Comparison of ENCODE assay signal across 13 cellular contexts in genomic region chr22:40239345-40239683, GRCh38.
DNase-seq lines count a peak whose midpoint lies in the region; ATAC-seq, FAIRE-seq and TF ChIP-seq lines count a peak whose summit lies in the region.
"Had no signal": no experiment of that assay in that cellular context is flagged by ENCODE, and none has a peak within 500 bp of the region (broad histone marks: within the 10 kb centered on the region; RNA-seq: fewer than 3 reads in every experiment).

No MANE protein-coding gene starts in this region.

- peak overlapping the region; percentile 85 for H3K27ac Mint-ChIP-seq in activated naive CD4-positive, alpha-beta T cell treated with anti-CD3 and anti-CD28 coated beads, Interleukin-2, amount 50 U/mL, for 24 hours
- H3K27ac Mint-ChIP-seq in activated CD4-positive, alpha-beta memory T cell treated with anti-CD3 and anti-CD28 coated beads, Interleukin-2, amount 10 ng/mL, durations not matched to agents 7 days and 5 days: peak overlapping the region; percentile 29
- H3K27ac Mint-ChIP-seq in memory B cell: peak overlapping the region; percentile 77

- TF ChIP-seq CTCF in suprapubic skin (IDR thresholded peaks at IDR 0.05): no peak

- CTCF ChIA-PET in activated CD4-positive, alpha-beta memory T cell treated with anti-CD3 and anti-CD28 coated beads, Interleukin-2, amount 10 ng/mL, durations not matched to agents 7 days and 5 days (lab: Charles Lee): interaction anchor here (0.6 to 1.1 kb wide), 2 partner anchors 62 to 204 kb away, joined by 3 read pairs; partner anchors contain the start of gene TNRC6B

- H3K9me3 Mint-ChIP-seq in activated naive CD4-positive, alpha-beta T cell treated with anti-CD3 and anti-CD28 coated beads, Interleukin-2, amount 50 U/mL, for 24 hours: no peaks in the 10 kb centered on the region
- H3K9me3 Mint-ChIP-seq in activated CD4-positive, alpha-beta memory T cell treated with anti-CD3 and anti-CD28 coated beads, Interleukin-2, amount 10 ng/mL, durations not matched to agents 7 days and 5 days: no peaks in the 10 kb centered on the region
- H3K9me3 Mint-ChIP-seq in memory B cell: no peaks in the 10 kb centered on the region

- no peaks in the 10 kb centered on the region for H3K36me3 ChIP-seq in suprapubic skin
- H3K36me3 ChIP-seq: Peyer's patch had no signal

- ATAC-seq in memory B cell (ENCODE audit: low read depth) (no peak), GM21723 (IDR thresholded peaks at IDR 0.05; ENCODE audit: unreplicated experiment) (no peak)

- no peak for DNase-seq in activated naive CD4-positive, alpha-beta T cell treated with Interleukin-2 at 50 U/mL for 16 hours
- no peak for DNase-seq in activated CD4-positive, alpha-beta memory T cell treated with anti-CD3 and anti-CD28 coated beads, Interleukin-2, amount 10 ng/mL, durations not matched to agents 7 days and 5 days
- DNase-seq in memory B cell (ENCODE audit: low spot score in 2 of 2): no peak
- DNase-seq in suprapubic skin (ENCODE audit: low spot score in 2 of 2): no peak
- no peak for DNase-seq in H54 (ENCODE audit: insufficient read length, low spot score)
- DNase-seq in stimulated activated CD4-positive, alpha-beta T cell treated with anti-CD3 and anti-CD28 coated beads, Interleukin-15, amount 100 ng/mL, for 24 hours: no peak
- DNase-seq: DMS79 treated with DMSO at 0.1 percent for 48 hours; effector memory CD4-positive, alpha-beta T cell; glutamatergic neuron; Peyer's patch had no signal

- peaks cover 96% of the 10 kb centered on the region for H3K4me1 Mint-ChIP-seq in activated naive CD4-positive, alpha-beta T cell treated with anti-CD3 and anti-CD28 coated beads, Interleukin-2, amount 50 U/mL, for 24 hours
- H3K4me1 Mint-ChIP-seq in activated CD4-positive, alpha-beta memory T cell treated with anti-CD3 and anti-CD28 coated beads, Interleukin-2, amount 10 ng/mL, durations not matched to agents 7 days and 5 days: peaks cover 71% of the 10 kb centered on the region
- peaks cover 62% of the 10 kb centered on the region for H3K4me1 Mint-ChIP-seq in memory B cell

- no peak for TF ChIP-seq POLR2A in suprapubic skin (IDR thresholded peaks at IDR 0.05)
- TF ChIP-seq POLR2A in H54 (IDR thresholded peaks at IDR 0.05; ENCODE audit: low read depth, low read length): no peak

- no peaks in the 10 kb centered on the region for H3K27me3 ChIP-seq in suprapubic skin
- H3K27me3 ChIP-seq: Peyer's patch had no signal

- FAIRE-seq in H54 (lab: Jason Lieb, UNC): no peak
- FAIRE-seq: urothelium cell line had no signal

- H3K36me3 Mint-ChIP-seq in activated naive CD4-positive, alpha-beta T cell treated with anti-CD3 and anti-CD28 coated beads, Interleukin-2, amount 50 U/mL, for 24 hours: no peaks in the 10 kb centered on the region
- peaks cover 21% of the 10 kb centered on the region for H3K36me3 Mint-ChIP-seq in activated CD4-positive, alpha-beta memory T cell treated with anti-CD3 and anti-CD28 coated beads, Interleukin-2, amount 10 ng/mL, durations not matched to agents 7 days and 5 days (ENCODE audit: low read depth)
- H3K36me3 Mint-ChIP-seq in memory B cell: no peaks in the 10 kb centered on the region

- peak overlapping the region; percentile 37 for H3K4me3 Mint-ChIP-seq in activated naive CD4-positive, alpha-beta T cell treated with anti-CD3 and anti-CD28 coated beads, Interleukin-2, amount 50 U/mL, for 24 hours
- no peak overlapping the region for H3K4me3 Mint-ChIP-seq in activated CD4-positive, alpha-beta memory T cell treated with anti-CD3 and anti-CD28 coated beads, Interleukin-2, amount 10 ng/mL, durations not matched to agents 7 days and 5 days
- H3K4me3 Mint-ChIP-seq in memory B cell: no peak overlapping the region

- H3K27ac ChIP-seq in suprapubic skin: peak overlapping the region; percentile 39

- H3K27me3 Mint-ChIP-seq in activated naive CD4-positive, alpha-beta T cell treated with anti-CD3 and anti-CD28 coated beads, Interleukin-2, amount 50 U/mL, for 24 hours: no peaks in the 10 kb centered on the region
- no peaks in the 10 kb centered on the region for H3K27me3 Mint-ChIP-seq in activated CD4-positive, alpha-beta memory T cell treated with anti-CD3 and anti-CD28 coated beads, Interleukin-2, amount 10 ng/mL, durations not matched to agents 7 days and 5 days
- H3K27me3 Mint-ChIP-seq in memory B cell: no peaks in the 10 kb centered on the region

- H3K4me1 ChIP-seq in suprapubic skin: peaks cover 44% of the 10 kb centered on the region

- H3K9me3 ChIP-seq in suprapubic skin: no peaks in the 10 kb centered on the region
- H3K9me3 ChIP-seq: Peyer's patch had no signal

- WGBS in suprapubic skin: 69% methylated on average over 4 of the region's 4 CpGs

- H3K4me3 ChIP-seq in suprapubic skin: no peak overlapping the region
- H3K4me3 ChIP-seq: Peyer's patch had no signal

- POLR2A ChIA-PET in activated CD4-positive, alpha-beta memory T cell treated with anti-CD3 and anti-CD28 coated beads, Interleukin-2, amount 10 ng/mL, durations not matched to agents 7 days and 5 days (lab: Charles Lee): interaction anchor here (1.7 to 3.2 kb wide), 2 partner anchors 19 to 61 kb away, joined by 4 to 21 read pairs; partner anchors contain the start of gene TNRC6B

- TF ChIP-seq EP300 in suprapubic skin (IDR thresholded peaks at IDR 0.05): no peak

Comparison
In these comparisons a context has a peak if more than half of its experiments do, and no peak if none do; other contexts are left out.
1. H3K27ac Mint-ChIP-seq: peak in every context shown above with its lines; median percentile 85 in activated naive CD4-positive, alpha-beta T cell treated with anti-CD3 and anti-CD28 coated beads, Interleukin-2, amount 50 U/mL, for 24 hours; 77 in memory B cell; 29 in activated CD4-positive, alpha-beta memory T cell treated with anti-CD3 and anti-CD28 coated beads, Interleukin-2, amount 10 ng/mL, durations not matched to agents 7 days and 5 days.